11 cellular contexts compared by ENCODE assay signal in the genomic region with DNA sequence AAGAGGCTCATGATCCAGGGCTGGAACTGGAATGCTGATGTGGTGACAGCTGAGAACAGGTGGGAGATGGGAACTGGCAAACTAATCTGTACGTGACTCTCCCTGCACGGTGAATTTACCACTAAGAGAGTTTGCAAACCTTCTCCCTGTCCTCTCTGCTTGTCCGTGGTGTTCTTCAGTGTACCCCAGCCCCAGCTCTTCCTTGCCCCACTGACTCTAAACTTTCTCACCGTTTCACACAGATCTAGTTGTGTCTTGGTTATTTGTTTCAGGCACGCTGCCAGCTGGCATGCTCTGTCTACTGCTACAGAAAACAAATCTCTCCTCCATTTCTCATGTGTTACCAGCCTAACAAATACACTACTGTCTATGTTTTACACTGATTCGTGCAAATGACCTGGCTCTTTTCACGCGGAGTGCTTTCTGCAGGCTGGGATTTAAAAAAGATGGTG.
DNase-seq lines count a peak whose midpoint lies in the region; ATAC-seq and TF ChIP-seq lines count a peak whose summit lies in the region.
"Had no signal": no experiment of that assay in that cellular context is flagged by ENCODE, and none has a peak within 500 bp of the region (broad histone marks: within the 10 kb centered on the region; RNA-seq: fewer than 3 reads in every experiment).

No MANE protein-coding gene starts in this region.

- H3K27ac Mint-ChIP-seq in nephron progenitor cell = peak overlapping the region; percentile 37
- H3K27ac Mint-ChIP-seq: T-helper 2 cell treated with Interferon-gamma antibody and Interleukin-4, amounts not matched to agents 5 μg/mL and 100 μg/mL, for 36 hours had no signal

- no peaks in the 10 kb centered on the region for H3K27me3 ChIP-seq in transverse colon

- DNase-seq in Right ventricle myocardium inferior (ENCODE audit: missing footprints) (no peak), cardiac septum (ENCODE audit: low spot score) (no peak), fibroblast of gingiva (ENCODE audit: low read depth) (peak; percentile 3), nephron progenitor cell (no peak), transverse colon (peak; percentile 44), NCI-H2227 treated with DMSO at 0.1 percent for 48 hours (lab: John Stamatoyannopoulos, UW) (no peak), erythroblast (lab: John Stamatoyannopoulos, UW) (no peak), DMS114 treated with DMSO at 0.1 percent for 48 hours (lab: John Stamatoyannopoulos, UW; ENCODE audit: unreplicated experiment) (no peak)
- DNase-seq: lower lobe of right lung; NK-92 treated with Interleukin-12 subunit alpha and Interleukin-12 subunit beta, amount 100 ng/mL, for 24 hours had no signal

- no peak overlapping the region for H3K4me3 Mint-ChIP-seq in nephron progenitor cell
- H3K4me3 Mint-ChIP-seq: T-helper 2 cell treated with Interferon-gamma antibody and Interleukin-4, amounts not matched to agents 5 μg/mL and 100 μg/mL, for 36 hours had no signal

- TF ChIP-seq CTCF in nephron progenitor cell (IDR thresholded peaks at IDR 0.05) (no peak), transverse colon (IDR thresholded peaks at IDR 0.05) (no peak)

- no peaks in the 10 kb centered on the region for H3K36me3 ChIP-seq in transverse colon
- H3K36me3 ChIP-seq: lower lobe of right lung had no signal

- peaks cover 12 to 33% (median 17%) of the 10 kb centered on the region in 4 donors for H3K4me1 ChIP-seq in transverse colon
- H3K4me1 ChIP-seq: lower lobe of right lung had no signal

- WGBS in transverse colon (ENCODE audit: low coverage in 1 of 2), 2 donors = 15 to 44% methylated on average over 4 to 8 of the region's 8 CpGs

- H3K27ac ChIP-seq in transverse colon = peak overlapping the region; percentile 46 to 78 (median 74)
- H3K27ac ChIP-seq: lower lobe of right lung had no signal

- H3K9me3 ChIP-seq in transverse colon = no peaks in the 10 kb centered on the region
- H3K9me3 ChIP-seq: lower lobe of right lung had no signal

- intact Hi-C loops in Right ventricle myocardium inferior (cut with DNase I) = no loop called here
- intact Hi-C loops in cardiac septum (cut with DNase I) = no loop called here
- intact Hi-C loops in transverse colon (cut with DNase I; ENCODE audit: low total_unique reads) = loop anchor here (5.0 to 10.0 kb wide), 2 partner anchors 136 to 189 kb away; a partner anchor contains a TSS

- no peak for TF ChIP-seq EP300 in transverse colon (IDR thresholded peaks at IDR 0.05; ENCODE audit: low read depth)

- H3K27me3 Mint-ChIP-seq in nephron progenitor cell (ENCODE audit: low read depth, poor library complexity) = peaks cover 3% of the 10 kb centered on the region

- peaks cover 25% of the 10 kb centered on the region for H3K4me1 Mint-ChIP-seq in nephron progenitor cell

- in situ Hi-C loops in transverse colon (cut with MboI; ENCODE audit: low pct_ligation_motif_present in 1 of 4, low pct_unique_long_range_greater_than_20kb in 1 of 4, low sequenced_read_pairs in 3 of 4) = no loop called here

- H3K9me3 Mint-ChIP-seq in nephron progenitor cell = no peaks in the 10 kb centered on the region
- H3K9me3 Mint-ChIP-seq: T-helper 2 cell treated with Interferon-gamma antibody and Interleukin-4, amounts not matched to agents 5 μg/mL and 100 μg/mL, for 36 hours had no signal

- peak; percentile 39 for ATAC-seq in Right ventricle myocardium inferior
- ATAC-seq: lower lobe of right lung had no signal

- H3K4me3 ChIP-seq in transverse colon = no peak overlapping the region
- H3K4me3 ChIP-seq: lower lobe of right lung had no signal

- TF ChIP-seq POLR2A in transverse colon (IDR thresholded peaks at IDR 0.05) (no peak), erythroblast (IDR thresholded peaks at IDR 0.05; ENCODE audit: low read length) (no peak)

- no peaks in the 10 kb centered on the region for H3K36me3 Mint-ChIP-seq in nephron progenitor cell (ENCODE audit: low read depth)

Comparison
In these comparisons a context has a peak if more than half of its experiments do, and no peak if none do; other contexts are left out.
1. DNase-seq: peak in fibroblast of gingiva (single experiment) and transverse colon (single experiment); none in Right ventricle myocardium inferior (single experiment), cardiac septum (single experiment), nephron progenitor cell (single experiment), NCI-H2227 treated with DMSO at 0.1 percent for 48 hours (single experiment), erythroblast (0 of 2) and DMS114 treated with DMSO at 0.1 percent for 48 hours (single experiment).